28 cellular contexts compared by ENCODE assay signal in genomic region chr21:33126569-33126968, GRCh38. TPM values are rescaled to one million over a fixed set of nuclear protein-coding genes. Genes with fewer than 3 reads are reported as not detected.
DNase-seq lines count a peak whose midpoint lies in the region; ATAC-seq and TF ChIP-seq lines count a peak whose summit lies in the region.
"Had no signal": no experiment of that assay in that cellular context is flagged by ENCODE, and none has a peak within 500 bp of the region (broad histone marks: within the 10 kb centered on the region; RNA-seq: fewer than 3 reads in every experiment).

No MANE protein-coding gene starts in this region.

- WGBS in esophagus muscularis mucosa: 72% methylated on average over 7 of the region's 7 CpGs

- TF ChIP-seq CTCF in esophagus muscularis mucosa (IDR thresholded peaks at IDR 0.05): no peak

- no peaks in the 10 kb centered on the region for H3K36me3 ChIP-seq in esophagus muscularis mucosa
- H3K36me3 ChIP-seq: ascending aorta, cardiac muscle cell, WERI-Rb-1 had no signal

- H3K9me3 ChIP-seq in esophagus muscularis mucosa: no peaks in the 10 kb centered on the region
- H3K9me3 ChIP-seq: ascending aorta, testis had no signal

- H3K27me3 ChIP-seq in esophagus muscularis mucosa: peaks cover 0 to 73% (median 3%) of the 10 kb centered on the region in 4 donors
- H3K27me3 ChIP-seq: ascending aorta, testis had no signal

- TF ChIP-seq EP300 in esophagus muscularis mucosa (IDR thresholded peaks at IDR 0.05): no peak

- peak overlapping the region; percentile 54 for H3K27ac ChIP-seq in angular gyrus (ENCODE audit: low read depth, low read length)
- no peak overlapping the region for H3K27ac ChIP-seq in esophagus muscularis mucosa (replicated peaks in 1 of 4)
- H3K27ac ChIP-seq: ascending aorta, cardiac muscle cell, coronary artery, testis, WERI-Rb-1 had no signal

- ATAC-seq in HG02642 (IDR thresholded peaks at IDR 0.05; ENCODE audit: poor library complexity, unreplicated experiment) (no peak), HG02759 (IDR thresholded peaks at IDR 0.05; ENCODE audit: unreplicated experiment) (no peak)

- H3K4me1 ChIP-seq in esophagus muscularis mucosa: peaks cover 0 to 10% (median 6%) of the 10 kb centered on the region in 4 donors
- H3K4me1 ChIP-seq: ascending aorta, testis had no signal

- no peak overlapping the region for H3K4me3 ChIP-seq in esophagus muscularis mucosa
- H3K4me3 ChIP-seq: cardiac muscle cell, K562, testis had no signal

- DNase-seq in Ammon's horn (ENCODE audit: low spot score) (peak; percentile 57), hippocampal formation (lab: John Stamatoyannopoulos, UW) (peak; percentile 25 to 44), putamen (ENCODE audit: low spot score) (peak; percentile 57), esophagus muscularis mucosa (ENCODE audit: extremely low spot score) (no peak)
- DNase-seq in activated CD4-positive, alpha-beta T cell treated with anti-CD3 and anti-CD28 coated beads for 1 hour: no peak
- DNase-seq: naive B cell, SIG-M5 had no signal

- TF ChIP-seq POLR2A in esophagus muscularis mucosa (IDR thresholded peaks at IDR 0.05; ENCODE audit: low read depth): no peak

- intact Hi-C loops in esophagus muscularis mucosa (cut with DNase I): no loop called here

RNA-seq across cellular contexts. Expression of gene OLIG1, which starts 56.6 kb away (rescaled TPM):
- total RNA-seq in esophagus muscularis mucosa: not detected
- total RNA-seq: A673; activated CD4-positive, alpha-beta T cell treated with anti-CD3 and anti-CD28 coated beads, Interleukin-2, amount 10 ng/mL, durations not matched to agents 24 days and 14 days; activated naive CD8-positive, alpha-beta T cell treated with anti-CD3 and anti-CD28 coated beads, Interleukin-2, amount 10 ng/mL, durations not matched to agents 7 days and 5 days; ascending aorta; cardiac muscle cell; epithelial cell of proximal tubule; K562; kidney epithelial cell; M059J; mesothelial cell of epicardium; NCI-H460; omental fat pad; renal cortical epithelial cell; skeletal muscle tissue; urinary bladder had no signal

Comparison
In these comparisons a context has a peak if more than half of its experiments do, and no peak if none do; other contexts are left out.
1. DNase-seq: peak in Ammon's horn (single experiment), hippocampal formation (2 of 2) and putamen (single experiment); none in esophagus muscularis mucosa (single experiment) and activated CD4-positive, alpha-beta T cell treated with anti-CD3 and anti-CD28 coated beads for 1 hour (single experiment).